In genomic region chr7:26704786-26705185, GRCh38 we compare ENCODE assay signal across 27 cellular contexts.
DNase-seq lines count a peak whose midpoint lies in the region; ATAC-seq and TF ChIP-seq lines count a peak whose summit lies in the region.
"Had no signal": no experiment of that assay in that cellular context is flagged by ENCODE, and none has a peak within 500 bp of the region (broad histone marks: within the 10 kb centered on the region; RNA-seq: fewer than 3 reads in every experiment).

No MANE protein-coding gene starts in this region.

- peak overlapping the region in 3 of 4 donors; percentile 11 to 57 (median 51) for H3K27ac ChIP-seq in gastroesophageal sphincter
- H3K27ac ChIP-seq: ascending aorta, heart left ventricle, HL-60, spleen, thoracic aorta, uterus had no signal

- peaks cover 11 to 32% (median 15%) of the 10 kb centered on the region in 3 donors for H3K4me1 ChIP-seq in gastroesophageal sphincter
- H3K4me1 ChIP-seq: spleen, uterus had no signal

- peak; percentile 17 for DNase-seq in LHCN-M2 (ENCODE audit: low read depth)
- DNase-seq in chondrocyte (ENCODE audit: low spot score), result no peak
- DNase-seq in stromal cell of bone marrow (ENCODE audit: low read depth), result peak; percentile 48
- no peak for DNase-seq in activated CD8-positive, alpha-beta T cell treated with anti-CD3 and anti-CD28 coated beads, Interleukin-2, amount 10 ng/mL, durations not matched to agents 7 days and 5 days
- no peak for DNase-seq in UCSD-AML1 (lab: John Stamatoyannopoulos, UW; ENCODE audit: unreplicated experiment)
- DNase-seq: activated CD4-positive, alpha-beta T cell treated with anti-CD3 and anti-CD28 coated beads for 4 hours; CD4-positive, alpha-beta memory T cell; effector memory CD4-positive, alpha-beta T cell; heart left ventricle; left cardiac atrium; naive B cell; NCI-H187 treated with DMSO at 0.1 percent for 48 hours; NCI-H526; nucleus accumbens; spleen; stimulated activated CD4-positive, alpha-beta T cell treated with anti-CD3 and anti-CD28 coated beads, Interleukin-4, amount 100 ng/mL, for 24 hours; stimulated activated naive B cell treated with anti-CD40 and anti-IgM and Interleukin-4, amounts not matched to agents 10 μg/mL and 1 μg/mL and 100 μg/mL, for 72 hours had no signal

- H3K27me3 Mint-ChIP-seq in chondrocyte (ENCODE audit: low read depth), result peaks cover 5% of the 10 kb centered on the region
- peaks cover 10% of the 10 kb centered on the region for H3K27me3 Mint-ChIP-seq in activated T-helper 17 cell treated with anti-CD3 and anti-CD28 coated beads, Interleukin-2, amount 50 U/mL, for 72 hours
- peaks cover 7% of the 10 kb centered on the region for H3K27me3 Mint-ChIP-seq in activated CD8-positive, alpha-beta T cell treated with anti-CD3 and anti-CD28 coated beads, Interleukin-2, amount 10 ng/mL, durations not matched to agents 7 days and 5 days (ENCODE audit: low read depth)
- H3K27me3 Mint-ChIP-seq: memory B cell; naive B cell; stimulated activated naive B cell treated with anti-CD40 and anti-IgM and Interleukin-4, amounts not matched to agents 10 μg/mL and 1 μg/mL and 100 μg/mL, for 72 hours had no signal

- H3K4me1 Mint-ChIP-seq in chondrocyte (ENCODE audit: low read depth), result peaks cover 21% of the 10 kb centered on the region
- no peaks in the 10 kb centered on the region for H3K4me1 Mint-ChIP-seq in activated T-helper 17 cell treated with anti-CD3 and anti-CD28 coated beads, Interleukin-2, amount 50 U/mL, for 72 hours
- no peaks in the 10 kb centered on the region for H3K4me1 Mint-ChIP-seq in activated CD8-positive, alpha-beta T cell treated with anti-CD3 and anti-CD28 coated beads, Interleukin-2, amount 10 ng/mL, durations not matched to agents 7 days and 5 days (ENCODE audit: low read depth)
- H3K4me1 Mint-ChIP-seq: activated naive CD4-positive, alpha-beta T cell treated with anti-CD3 and anti-CD28 coated beads, Interleukin-2, amount 50 U/mL, for 24 hours; CD4-positive, alpha-beta memory T cell had no signal

- no peak for TF ChIP-seq POLR2A in gastroesophageal sphincter (IDR thresholded peaks at IDR 0.05)

- peak; percentile 55 for ATAC-seq in gastroesophageal sphincter
- no peak for ATAC-seq in activated T-helper 17 cell treated with anti-CD3 and anti-CD28 coated beads, Interleukin-2, amount 50 U/mL, for 72 hours (replicated peaks)
- ATAC-seq in activated CD8-positive, alpha-beta T cell treated with anti-CD3 and anti-CD28 coated beads, Interleukin-2, amount 10 ng/mL, durations not matched to agents 7 days and 5 days, result no peak
- ATAC-seq: esophagus mucosa; heart left ventricle; stimulated activated naive B cell treated with anti-CD40 and anti-IgM and Interleukin-4, amounts not matched to agents 10 μg/mL and 1 μg/mL and 100 μg/mL, for 72 hours had no signal

- CTCF ChIA-PET in activated CD8-positive, alpha-beta T cell treated with anti-CD3 and anti-CD28 coated beads, Interleukin-2, amount 10 ng/mL, durations not matched to agents 7 days and 5 days (lab: Charles Lee), result no interaction called here

- POLR2A ChIA-PET in activated CD8-positive, alpha-beta T cell treated with anti-CD3 and anti-CD28 coated beads, Interleukin-2, amount 10 ng/mL, durations not matched to agents 7 days and 5 days (lab: Charles Lee), result interaction anchor here (0.8 kb wide), 1 partner anchor 10 kb away, joined by 3 read pairs; no protein-coding TSS in a partner anchor

- H3K36me3 Mint-ChIP-seq in chondrocyte (ENCODE audit: low read depth), result no peaks in the 10 kb centered on the region
- H3K36me3 Mint-ChIP-seq in activated T-helper 17 cell treated with anti-CD3 and anti-CD28 coated beads, Interleukin-2, amount 50 U/mL, for 72 hours (ENCODE audit: low read depth), result no peaks in the 10 kb centered on the region
- no peaks in the 10 kb centered on the region for H3K36me3 Mint-ChIP-seq in activated CD8-positive, alpha-beta T cell treated with anti-CD3 and anti-CD28 coated beads, Interleukin-2, amount 10 ng/mL, durations not matched to agents 7 days and 5 days (ENCODE audit: low read depth)
- H3K36me3 Mint-ChIP-seq: activated naive CD4-positive, alpha-beta T cell treated with anti-CD3 and anti-CD28 coated beads, Interleukin-2, amount 50 U/mL, for 24 hours had no signal

- no peaks in the 10 kb centered on the region for H3K27me3 ChIP-seq in gastroesophageal sphincter
- H3K27me3 ChIP-seq: ascending aorta, heart left ventricle, spleen, uterus had no signal

- no peak overlapping the region for H3K4me3 Mint-ChIP-seq in chondrocyte (ENCODE audit: unreplicated experiment)
- no peak overlapping the region for H3K4me3 Mint-ChIP-seq in activated T-helper 17 cell treated with anti-CD3 and anti-CD28 coated beads, Interleukin-2, amount 50 U/mL, for 72 hours
- no peak overlapping the region for H3K4me3 Mint-ChIP-seq in activated CD8-positive, alpha-beta T cell treated with anti-CD3 and anti-CD28 coated beads, Interleukin-2, amount 10 ng/mL, durations not matched to agents 7 days and 5 days
- H3K4me3 Mint-ChIP-seq: activated naive CD4-positive, alpha-beta T cell treated with anti-CD3 and anti-CD28 coated beads, Interleukin-2, amount 50 U/mL, for 24 hours; CD4-positive, alpha-beta memory T cell; memory B cell; naive B cell; stimulated activated naive B cell treated with anti-CD40 and anti-IgM and Interleukin-4, amounts not matched to agents 10 μg/mL and 1 μg/mL and 100 μg/mL, for 72 hours; T-helper 1 cell treated with Interleukin-12 subunit alpha and Interleukin-12 subunit beta and Interleukin-4 antibody, amounts not matched to agents 30 μg/mL and 1 μg/mL, for 36 hours had no signal

- no peak for TF ChIP-seq CTCF in chondrocyte (IDR thresholded peaks at IDR 0.05)
- TF ChIP-seq CTCF in gastroesophageal sphincter (IDR thresholded peaks at IDR 0.05), result no peak

- WGBS in gastroesophageal sphincter (ENCODE audit: low coverage in 1 of 2), 2 donors, result 18% methylated on average over 2 of the region's 2 CpGs

- no peaks in the 10 kb centered on the region for H3K36me3 ChIP-seq in gastroesophageal sphincter
- H3K36me3 ChIP-seq: ascending aorta, heart left ventricle, thoracic aorta, uterus had no signal

- H3K9me3 ChIP-seq in gastroesophageal sphincter, result no peaks in the 10 kb centered on the region
- H3K9me3 ChIP-seq: ascending aorta, heart left ventricle, spleen, thoracic aorta, uterus had no signal

- no peak overlapping the region for H3K4me3 ChIP-seq in gastroesophageal sphincter
- H3K4me3 ChIP-seq: ascending aorta, heart left ventricle, spleen, thoracic aorta, uterus had no signal

- peak overlapping the region; percentile 60 for H3K27ac Mint-ChIP-seq in chondrocyte (ENCODE audit: unreplicated experiment)
- no peak overlapping the region for H3K27ac Mint-ChIP-seq in activated T-helper 17 cell treated with anti-CD3 and anti-CD28 coated beads, Interleukin-2, amount 50 U/mL, for 72 hours
- H3K27ac Mint-ChIP-seq in activated CD8-positive, alpha-beta T cell treated with anti-CD3 and anti-CD28 coated beads, Interleukin-2, amount 10 ng/mL, durations not matched to agents 7 days and 5 days, result no peak overlapping the region
- H3K27ac Mint-ChIP-seq: activated naive CD4-positive, alpha-beta T cell treated with anti-CD3 and anti-CD28 coated beads, Interleukin-2, amount 50 U/mL, for 24 hours; memory B cell; stimulated activated naive B cell treated with anti-CD40 and anti-IgM and Interleukin-4, amounts not matched to agents 10 μg/mL and 1 μg/mL and 100 μg/mL, for 72 hours; T-helper 1 cell treated with Interleukin-12 subunit alpha and Interleukin-12 subunit beta and Interleukin-4 antibody, amounts not matched to agents 30 μg/mL and 1 μg/mL, for 36 hours had no signal

- H3K9me3 Mint-ChIP-seq in chondrocyte (ENCODE audit: low read depth), result no peaks in the 10 kb centered on the region
- no peaks in the 10 kb centered on the region for H3K9me3 Mint-ChIP-seq in activated T-helper 17 cell treated with anti-CD3 and anti-CD28 coated beads, Interleukin-2, amount 50 U/mL, for 72 hours
- H3K9me3 Mint-ChIP-seq in activated CD8-positive, alpha-beta T cell treated with anti-CD3 and anti-CD28 coated beads, Interleukin-2, amount 10 ng/mL, durations not matched to agents 7 days and 5 days (ENCODE audit: insufficient read depth), result no peaks in the 10 kb centered on the region
- H3K9me3 Mint-ChIP-seq: activated naive CD4-positive, alpha-beta T cell treated with anti-CD3 and anti-CD28 coated beads, Interleukin-2, amount 50 U/mL, for 24 hours; CD4-positive, alpha-beta memory T cell; memory B cell; naive B cell; stimulated activated naive B cell treated with anti-CD40 and anti-IgM and Interleukin-4, amounts not matched to agents 10 μg/mL and 1 μg/mL and 100 μg/mL, for 72 hours; T-helper 1 cell treated with Interleukin-12 subunit alpha and Interleukin-12 subunit beta and Interleukin-4 antibody, amounts not matched to agents 30 μg/mL and 1 μg/mL, for 36 hours had no signal

- no peak for TF ChIP-seq EP300 in gastroesophageal sphincter (IDR thresholded peaks at IDR 0.05)

Comparison
In these comparisons a context has a peak if more than half of its experiments do, and no peak if none do; other contexts are left out.
1. DNase-seq: peak in LHCN-M2 (single experiment) and stromal cell of bone marrow (single experiment); none in chondrocyte (single experiment), activated CD8-positive, alpha-beta T cell treated with anti-CD3 and anti-CD28 coated beads, Interleukin-2, amount 10 ng/mL, durations not matched to agents 7 days and 5 days (single experiment) and UCSD-AML1 (single experiment).